Comparison of ENCODE assay signal across 22 cellular contexts in the genomic region with DNA sequence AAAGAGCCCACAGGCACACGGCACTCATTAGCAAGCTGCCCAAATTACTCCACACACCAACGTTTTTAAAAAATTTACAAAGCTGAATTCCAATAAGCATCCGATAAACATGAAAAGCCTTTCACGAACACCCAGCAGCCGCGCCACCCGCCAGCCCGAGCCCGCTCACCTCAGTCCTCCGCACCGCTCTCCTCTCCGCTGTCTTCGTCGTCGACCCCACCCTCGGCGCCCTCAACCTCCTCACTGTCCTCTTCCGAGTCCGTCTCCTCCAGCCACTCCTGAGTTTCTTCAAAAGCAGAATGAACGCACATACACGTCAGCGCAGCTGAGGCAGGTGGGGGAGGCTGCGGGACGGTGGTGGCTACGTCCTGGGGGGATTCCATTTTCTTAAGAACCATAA. TPM values are rescaled to one million over a fixed set of nuclear protein-coding genes. Genes with fewer than 3 reads are reported as not detected.
DNase-seq lines count a peak whose midpoint lies in the region; ATAC-seq and TF ChIP-seq lines count a peak whose summit lies in the region.
"Had no signal": no experiment of that assay in that cellular context is flagged by ENCODE, and none has a peak within 500 bp of the region (broad histone marks: within the 10 kb centered on the region; RNA-seq: fewer than 3 reads in every experiment).

No MANE protein-coding gene starts in this region.

- TF ChIP-seq CTCF in endodermal cell (conservative IDR thresholded peaks at IDR 0.05): no peak

- no peak overlapping the region for H3K4me3 Mint-ChIP-seq in activated naive CD8-positive, alpha-beta T cell treated with anti-CD3 and anti-CD28 coated beads for 36 hours
- H3K4me3 Mint-ChIP-seq in activated naive CD8-positive, alpha-beta T cell treated with anti-CD3 and anti-CD28 coated beads, Interleukin-2, amount 50 U/mL, for 24 hours: no peak overlapping the region
- H3K4me3 Mint-ChIP-seq in IgD-negative memory B cell (no peak overlapping the region), endodermal cell (no peak overlapping the region)
- no peak overlapping the region for H3K4me3 Mint-ChIP-seq in stimulated activated effector memory CD8-positive, alpha-beta T cell treated with anti-CD3 and anti-CD28 coated beads, Interleukin-12 subunit alpha, Interleukin-12 subunit beta, amount 100 ng/mL, for 72 hours
- H3K4me3 Mint-ChIP-seq: CD14-positive monocyte had no signal

- peaks cover 9% of the 10 kb centered on the region for H3K4me1 ChIP-seq in endodermal cell (ENCODE audit: control insufficient read depth, insufficient read depth, low read length)
- H3K4me1 ChIP-seq: SJCRH30 had no signal

- peaks cover 11% of the 10 kb centered on the region for H3K4me1 Mint-ChIP-seq in activated naive CD8-positive, alpha-beta T cell treated with anti-CD3 and anti-CD28 coated beads for 36 hours
- H3K4me1 Mint-ChIP-seq in activated naive CD8-positive, alpha-beta T cell treated with anti-CD3 and anti-CD28 coated beads, Interleukin-2, amount 50 U/mL, for 24 hours: peaks cover 11% of the 10 kb centered on the region
- H3K4me1 Mint-ChIP-seq in IgD-negative memory B cell: peaks cover 0 to 16% (median 7%) of the 10 kb centered on the region in 3 donors
- peaks cover 14% of the 10 kb centered on the region for H3K4me1 Mint-ChIP-seq in endodermal cell
- peaks cover 18% of the 10 kb centered on the region for H3K4me1 Mint-ChIP-seq in stimulated activated effector memory CD8-positive, alpha-beta T cell treated with anti-CD3 and anti-CD28 coated beads, Interleukin-12 subunit alpha, Interleukin-12 subunit beta, amount 100 ng/mL, for 72 hours

- no peaks in the 10 kb centered on the region for H3K27me3 ChIP-seq in endodermal cell (ENCODE audit: control insufficient read depth, insufficient read depth, low read length, poor library complexity, severe bottlenecking)
- H3K27me3 ChIP-seq: Peyer's patch, SJCRH30 had no signal

- H3K4me3 ChIP-seq in endodermal cell (ENCODE audit: low read length): no peak overlapping the region
- H3K4me3 ChIP-seq: Peyer's patch, SJCRH30 had no signal

- no peak for ATAC-seq in activated naive CD8-positive, alpha-beta T cell treated with anti-CD3 and anti-CD28 coated beads, Interleukin-2, amount 50 U/mL, for 24 hours
- ATAC-seq in stimulated activated effector memory CD8-positive, alpha-beta T cell treated with anti-CD3 and anti-CD28 coated beads, Interleukin-12 subunit alpha, Interleukin-12 subunit beta, amount 100 ng/mL, for 72 hours: no peak
- no peak for ATAC-seq in GM18498 (IDR thresholded peaks at IDR 0.05; ENCODE audit: unreplicated experiment)
- ATAC-seq in activated CD4-positive, CD25-positive, alpha-beta regulatory T cell treated with anti-CD3 and anti-CD28 coated beads, Interleukin-2, amount 50 U/mL, for 24 hours: no peak

- DNase-seq in activated naive CD8-positive, alpha-beta T cell treated with anti-CD3 and anti-CD28 coated beads for 36 hours: no peak
- no peak for DNase-seq in activated naive CD8-positive, alpha-beta T cell treated with anti-CD3 and anti-CD28 coated beads, Interleukin-2, amount 50 U/mL, for 24 hours
- no peak for DNase-seq in endodermal cell
- no peak for DNase-seq in stimulated activated effector memory CD8-positive, alpha-beta T cell treated with anti-CD3 and anti-CD28 coated beads, Interleukin-12 subunit alpha, Interleukin-12 subunit beta, amount 100 ng/mL, for 72 hours (ENCODE audit: low spot score in 2 of 2)
- no peak for DNase-seq in SW 1271 (lab: John Stamatoyannopoulos, UW)
- DNase-seq: AML-193, DMS53, EL, GF-D8, KBM-7, MV-4-11, NCI-H1105 treated with DMSO at 0.1 percent for 48 hours, NCI-H2029 treated with DMSO at 0.1 percent for 48 hours, NCI-H2171 treated with DMSO at 0.1 percent for 48 hours, NCI-H524 treated with DMSO at 0.1 percent for 48 hours, NCI-H82, Peyer's patch, SJCRH30 had no signal

- H3K27ac Mint-ChIP-seq in activated naive CD8-positive, alpha-beta T cell treated with anti-CD3 and anti-CD28 coated beads for 36 hours: peak overlapping the region; percentile 10
- H3K27ac Mint-ChIP-seq in activated naive CD8-positive, alpha-beta T cell treated with anti-CD3 and anti-CD28 coated beads, Interleukin-2, amount 50 U/mL, for 24 hours: no peak overlapping the region
- peak overlapping the region in 2 of 3 donors; percentile 20 to 32 for H3K27ac Mint-ChIP-seq in IgD-negative memory B cell
- H3K27ac Mint-ChIP-seq in endodermal cell: peak overlapping the region; percentile 59
- peak overlapping the region; percentile 66 for H3K27ac Mint-ChIP-seq in stimulated activated effector memory CD8-positive, alpha-beta T cell treated with anti-CD3 and anti-CD28 coated beads, Interleukin-12 subunit alpha, Interleukin-12 subunit beta, amount 100 ng/mL, for 72 hours

- no peaks in the 10 kb centered on the region for H3K27me3 Mint-ChIP-seq in activated naive CD8-positive, alpha-beta T cell treated with anti-CD3 and anti-CD28 coated beads for 36 hours
- H3K27me3 Mint-ChIP-seq in activated naive CD8-positive, alpha-beta T cell treated with anti-CD3 and anti-CD28 coated beads, Interleukin-2, amount 50 U/mL, for 24 hours: no peaks in the 10 kb centered on the region
- H3K27me3 Mint-ChIP-seq in IgD-negative memory B cell (no peaks in the 10 kb centered on the region), endodermal cell (ENCODE audit: insufficient read depth) (no peaks in the 10 kb centered on the region)

- 95 to 96% methylated on average over 18 to 25 of the region's 25 CpGs for WGBS in endodermal cell (ENCODE audit: insufficient coverage in 1 of 2, insufficient read length in 1 of 2), 2 experiments

- H3K27ac ChIP-seq in endodermal cell (ENCODE audit: low read depth, low read length): no peak overlapping the region
- H3K27ac ChIP-seq: Peyer's patch, SJCRH30 had no signal

- H3K36me3 ChIP-seq in endodermal cell (ENCODE audit: control insufficient read depth, insufficient read depth, low read length): peaks cover 25% of the 10 kb centered on the region
- H3K36me3 ChIP-seq: SJCRH30 had no signal

- H3K9ac ChIP-seq in endodermal cell (ENCODE audit: extremely low read depth, low read length, poor library complexity, severe bottlenecking): no peak overlapping the region

- no peaks in the 10 kb centered on the region for H3K9me3 Mint-ChIP-seq in activated naive CD8-positive, alpha-beta T cell treated with anti-CD3 and anti-CD28 coated beads for 36 hours
- no peaks in the 10 kb centered on the region for H3K9me3 Mint-ChIP-seq in activated naive CD8-positive, alpha-beta T cell treated with anti-CD3 and anti-CD28 coated beads, Interleukin-2, amount 50 U/mL, for 24 hours
- H3K9me3 Mint-ChIP-seq in IgD-negative memory B cell (no peaks in the 10 kb centered on the region), endodermal cell (no peaks in the 10 kb centered on the region)
- no peaks in the 10 kb centered on the region for H3K9me3 Mint-ChIP-seq in stimulated activated effector memory CD8-positive, alpha-beta T cell treated with anti-CD3 and anti-CD28 coated beads, Interleukin-12 subunit alpha, Interleukin-12 subunit beta, amount 100 ng/mL, for 72 hours
- H3K9me3 Mint-ChIP-seq: CD14-positive monocyte had no signal

- peaks cover 14% of the 10 kb centered on the region for H3K36me3 Mint-ChIP-seq in activated naive CD8-positive, alpha-beta T cell treated with anti-CD3 and anti-CD28 coated beads for 36 hours
- H3K36me3 Mint-ChIP-seq in activated naive CD8-positive, alpha-beta T cell treated with anti-CD3 and anti-CD28 coated beads, Interleukin-2, amount 50 U/mL, for 24 hours (ENCODE audit: low read depth): peaks cover 23% of the 10 kb centered on the region
- peaks cover 4% of the 10 kb centered on the region for H3K36me3 Mint-ChIP-seq in IgD-negative memory B cell
- H3K36me3 Mint-ChIP-seq in endodermal cell (ENCODE audit: low read depth): peaks cover 44% of the 10 kb centered on the region
- H3K36me3 Mint-ChIP-seq in stimulated activated effector memory CD8-positive, alpha-beta T cell treated with anti-CD3 and anti-CD28 coated beads, Interleukin-12 subunit alpha, Interleukin-12 subunit beta, amount 100 ng/mL, for 72 hours: peaks cover 59% of the 10 kb centered on the region

- H3K9me3 ChIP-seq in endodermal cell (ENCODE audit: control insufficient read depth, low read length): no peaks in the 10 kb centered on the region
- H3K9me3 ChIP-seq: Peyer's patch, SJCRH30 had no signal

RNA-seq across cellular contexts. Expression of a gene that starts 57.6 kb away (rescaled TPM):
- 10 to 100 TPM; 75.7 to 77.5 TPM for total RNA-seq in activated naive CD8-positive, alpha-beta T cell treated with anti-CD3 and anti-CD28 coated beads for 36 hours
- 18.7 TPM for polyA plus RNA-seq in IgD-negative memory B cell
- total RNA-seq in endodermal cell: 10 to 100 TPM; 52.8 to 58.8 TPM
- 26.9 TPM for polyA plus RNA-seq in endodermal cell (2013, experiment 1 of 2)
- 23.6 TPM for polyA plus RNA-seq in endodermal cell (2013, experiment 2 of 2)
